In the genomic region with DNA sequence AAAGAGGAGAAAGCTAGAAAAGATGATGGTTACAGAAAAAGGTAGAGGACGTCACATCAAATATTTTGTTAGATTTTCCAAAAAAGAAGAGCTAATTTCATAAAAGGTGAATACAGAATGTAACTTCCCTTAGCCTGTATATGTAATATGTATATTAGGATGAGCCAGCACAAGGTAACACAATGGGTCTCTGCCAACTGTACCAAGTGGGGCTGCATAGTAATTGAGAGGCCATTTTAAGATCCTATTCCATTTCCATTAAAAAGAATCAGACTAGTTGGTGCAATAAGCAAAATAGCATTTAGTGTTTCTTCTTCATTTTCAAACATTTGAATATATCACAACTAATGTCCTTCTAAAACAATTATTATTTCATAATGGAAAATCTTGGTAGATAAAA, we compare ENCODE assay signal across 21 cellular contexts.
"Had no signal": no experiment of that assay in that cellular context is flagged by ENCODE, and none has a peak within 500 bp of the region (broad histone marks: within the 10 kb centered on the region; RNA-seq: fewer than 3 reads in every experiment).

No MANE protein-coding gene starts in this region.

- H3K36me3 Mint-ChIP-seq: activated naive CD4-positive, alpha-beta T cell treated with anti-CD3 and anti-CD28 coated beads, Interleukin-2, amount 50 U/mL, for 24 hours; memory B cell; naive B cell; stimulated activated memory B cell treated with anti-CD40 and anti-IgM and Interleukin-4, amounts not matched to agents 10 μg/mL and 1 μg/mL and 100 μg/mL, for 72 hours had no signal

- H3K4me3 ChIP-seq: adrenal gland, gastrocnemius medialis, mucosa of descending colon, spleen, testis had no signal

- H3K27ac Mint-ChIP-seq: activated naive CD4-positive, alpha-beta T cell treated with anti-CD3 and anti-CD28 coated beads, Interleukin-2, amount 50 U/mL, for 24 hours; memory B cell; naive B cell; stimulated activated memory B cell treated with anti-CD40 and anti-IgM and Interleukin-4, amounts not matched to agents 10 μg/mL and 1 μg/mL and 100 μg/mL, for 72 hours; type B pancreatic cell had no signal

- H3K4me1 Mint-ChIP-seq: memory B cell; naive B cell; stimulated activated memory B cell treated with anti-CD40 and anti-IgM and Interleukin-4, amounts not matched to agents 10 μg/mL and 1 μg/mL and 100 μg/mL, for 72 hours had no signal

- H3K27me3 Mint-ChIP-seq: activated naive CD4-positive, alpha-beta T cell treated with anti-CD3 and anti-CD28 coated beads, Interleukin-2, amount 50 U/mL, for 24 hours; memory B cell; naive B cell; stimulated activated memory B cell treated with anti-CD40 and anti-IgM and Interleukin-4, amounts not matched to agents 10 μg/mL and 1 μg/mL and 100 μg/mL, for 72 hours; type B pancreatic cell had no signal

- H3K4me3 Mint-ChIP-seq: activated naive CD4-positive, alpha-beta T cell treated with anti-CD3 and anti-CD28 coated beads, Interleukin-2, amount 50 U/mL, for 24 hours; memory B cell; naive B cell; neural crest cell; stimulated activated memory B cell treated with anti-CD40 and anti-IgM and Interleukin-4, amounts not matched to agents 10 μg/mL and 1 μg/mL and 100 μg/mL, for 72 hours; type B pancreatic cell had no signal

- ATAC-seq: gastrocnemius medialis; left ventricle myocardium superior; stimulated activated memory B cell treated with anti-CD40 and anti-IgM and Interleukin-4, amounts not matched to agents 10 μg/mL and 1 μg/mL and 100 μg/mL, for 72 hours had no signal

- H3K9me3 Mint-ChIP-seq: activated naive CD4-positive, alpha-beta T cell treated with anti-CD3 and anti-CD28 coated beads, Interleukin-2, amount 50 U/mL, for 24 hours; neural crest cell; stimulated activated memory B cell treated with anti-CD40 and anti-IgM and Interleukin-4, amounts not matched to agents 10 μg/mL and 1 μg/mL and 100 μg/mL, for 72 hours; type B pancreatic cell had no signal

- DNase-seq: activated CD4-positive, alpha-beta T cell treated with anti-CD3 and anti-CD28 coated beads, Interleukin-2, amount 50 U/mL, for 4 hours; activated CD4-positive, CD25-positive, alpha-beta regulatory T cell treated with anti-CD3 and anti-CD28 coated beads, Interleukin-2, amount 50 U/mL, for 72 hours; activated gamma-delta T cell; adrenal gland; caudate nucleus; erythroblast; gastrocnemius medialis; head of caudate nucleus; left ventricle myocardium superior; mucosa of descending colon; naive B cell; retina; spleen; stimulated activated CD4-positive, alpha-beta T cell treated with anti-CD3 and anti-CD28 coated beads, Interleukin-4, amount 100 ng/mL, for 4 hours; T-helper 2 cell; testis had no signal
